ENCODE assay signal across 31 cellular contexts in the genomic region with DNA sequence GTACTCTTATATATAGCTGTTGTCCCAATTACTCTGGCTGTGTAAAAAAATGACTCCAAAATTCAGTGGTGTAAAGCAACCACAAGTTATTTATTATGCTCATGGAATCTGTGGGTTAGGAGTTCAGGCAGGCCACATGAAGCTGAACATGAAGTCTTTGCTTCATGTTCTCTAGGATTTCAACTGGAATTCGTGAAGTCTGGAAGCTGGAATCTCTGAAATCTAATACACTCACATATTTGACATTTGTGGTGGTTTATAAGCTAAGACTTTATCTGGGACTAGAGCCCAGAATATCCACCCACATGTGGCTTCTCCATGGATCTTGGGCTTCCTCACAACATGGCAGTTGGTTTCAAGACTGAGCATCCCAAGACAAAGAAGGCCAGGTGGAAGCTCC.
DNase-seq lines count a peak whose midpoint lies in the region; ATAC-seq and TF ChIP-seq lines count a peak whose summit lies in the region.
"Had no signal": no experiment of that assay in that cellular context is flagged by ENCODE, and none has a peak within 500 bp of the region (broad histone marks: within the 10 kb centered on the region; RNA-seq: fewer than 3 reads in every experiment).

No MANE protein-coding gene starts in this region.

- H3K27me3 Mint-ChIP-seq in neural progenitor cell (ENCODE audit: insufficient read depth, low read depth), result peaks cover 8% of the 10 kb centered on the region

- no peak overlapping the region for H3K27ac Mint-ChIP-seq in neural progenitor cell
- H3K27ac Mint-ChIP-seq: activated CD8-positive, alpha-beta T cell treated with anti-CD3 and anti-CD28 coated beads for 36 hours; activated T-helper 1 cell treated with anti-CD3 and anti-CD28 coated beads, Interleukin-12 subunit alpha, Interleukin-12 subunit beta, Interleukin-2, Interleukin-4 antibody, amounts not matched to agents 30 ng/mL and 10 ng/mL and 1 ng/mL, durations not matched to agents 14 hours and 24 hours and 36 hours; CD4-positive, alpha-beta T cell; mesothelial cell of epicardium; naive B cell; progenitor cell of endocrine pancreas; T-helper 2 cell treated with Interferon-gamma antibody and Interleukin-4, amounts not matched to agents 5 μg/mL and 100 μg/mL, for 36 hours had no signal

- DNase-seq in AG04449 (ENCODE audit: low read depth, low spot score) (peak; percentile 50), LHCN-M2 (ENCODE audit: low read depth) (peak; percentile 55), brain microvascular endothelial cell (peak; percentile 17), kidney glomerular epithelial cell (lab: John Stamatoyannopoulos, UW) (peak; percentile 18), NCI-H526 (lab: John Stamatoyannopoulos, UW) (no peak), MM.1S (no peak), neural progenitor cell (ENCODE audit: low spot score) (no peak)
- DNase-seq: 8988T; activated CD4-positive, alpha-beta T cell treated with anti-CD3 and anti-CD28 coated beads for 1 hour; activated CD8-positive, alpha-beta memory T cell treated with anti-CD3 and anti-CD28 coated beads, Interleukin-2, amount 50 U/mL, for 48 hours; activated CD8-positive, alpha-beta T cell treated with anti-CD3 and anti-CD28 coated beads for 36 hours; activated naive CD4-positive, alpha-beta T cell treated with Interleukin-2 at 50 U/mL for 16 hours; CD4-positive, alpha-beta T cell; DND-41; naive B cell; NCI-H1417; NCI-H2081 treated with DMSO at 0.1 percent for 48 hours; NCI-H345; SIG-M5; stimulated activated CD4-positive, alpha-beta T cell treated with anti-CD3 and anti-CD28 coated beads, Interleukin-15, amount 100 ng/mL, for 24 hours; stimulated activated CD4-positive, alpha-beta T cell treated with anti-CD3 and anti-CD28 coated beads, Interleukin-4, amount 100 ng/mL, for 4 hours; tibial artery had no signal

- no peaks in the 10 kb centered on the region for H4K20me1 ChIP-seq in MM.1S (ENCODE audit: insufficient read depth, low read length)
- H4K20me1 ChIP-seq in neural progenitor cell (ENCODE audit: low read depth), result no peaks in the 10 kb centered on the region

- H3K27ac ChIP-seq in brain microvascular endothelial cell (no peak overlapping the region), MM.1S (ENCODE audit: low read length) (no peak overlapping the region), neural progenitor cell (no peak overlapping the region)
- H3K27ac ChIP-seq: breast epithelium, KMS-11, neutrophil, tibial artery had no signal

- H2AFZ ChIP-seq in MM.1S (ENCODE audit: low read length), result no peak overlapping the region
- no peak overlapping the region for H2AFZ ChIP-seq in neural progenitor cell (replicated peaks)

- POLR2A ChIA-PET in AG04449 (lab: Yijun Ruan, JAX), result no interaction called here

- H3K4me3 Mint-ChIP-seq in neural progenitor cell, result no peak overlapping the region
- H3K4me3 Mint-ChIP-seq: activated CD8-positive, alpha-beta T cell treated with anti-CD3 and anti-CD28 coated beads for 36 hours; activated T-helper 1 cell treated with anti-CD3 and anti-CD28 coated beads, Interleukin-12 subunit alpha, Interleukin-12 subunit beta, Interleukin-2, Interleukin-4 antibody, amounts not matched to agents 30 ng/mL and 10 ng/mL and 1 ng/mL, durations not matched to agents 14 hours and 24 hours and 36 hours; CD4-positive, alpha-beta T cell; mesothelial cell of epicardium; naive B cell; T-helper 2 cell treated with Interferon-gamma antibody and Interleukin-4, amounts not matched to agents 5 μg/mL and 100 μg/mL, for 36 hours had no signal

- H3K79me2 ChIP-seq in MM.1S (ENCODE audit: low read length), result no peaks in the 10 kb centered on the region
- H3K79me2 ChIP-seq in neural progenitor cell (ENCODE audit: low read depth), result no peaks in the 10 kb centered on the region

- peaks cover 24% of the 10 kb centered on the region for H3K4me1 Mint-ChIP-seq in neural progenitor cell
- H3K4me1 Mint-ChIP-seq: mesothelial cell of epicardium, naive B cell had no signal

- H3K4me1 ChIP-seq in MM.1S (ENCODE audit: low read length) (no peaks in the 10 kb centered on the region), neural progenitor cell (peaks cover 8% of the 10 kb centered on the region)
- H3K4me1 ChIP-seq: breast epithelium had no signal

- H3K4me2 ChIP-seq in MM.1S (ENCODE audit: low read depth, low read length) (no peak overlapping the region), neural progenitor cell (no peak overlapping the region)
- H3K4me2 ChIP-seq: KMS-11 had no signal

- ATAC-seq in GM19395 (IDR thresholded peaks at IDR 0.05; ENCODE audit: unreplicated experiment), result no peak
- ATAC-seq: activated CD8-positive, alpha-beta T cell treated with anti-CD3 and anti-CD28 coated beads for 36 hours; Panc1 had no signal

- TF ChIP-seq CTCF in AG04449 (IDR thresholded peaks at IDR 0.05; ENCODE audit: insufficient read depth, low read length, missing control alignments) (no peak), brain microvascular endothelial cell (IDR thresholded peaks at IDR 0.05; ENCODE audit: low read depth, low read length, missing control alignments) (no peak), MM.1S (IDR thresholded peaks at IDR 0.05; ENCODE audit: low read length) (no peak), neural progenitor cell (IDR thresholded peaks at IDR 0.05) (no peak)

- CTCF ChIA-PET in AG04449 (lab: Yijun Ruan, JAX), result no interaction called here

- H3F3A ChIP-seq in MM.1S (ENCODE audit: insufficient read depth, low read length) (no peaks in the 10 kb centered on the region), neural progenitor cell (ENCODE audit: low read depth) (peaks cover under 1% of the 10 kb centered on the region)

- H3K36me3 Mint-ChIP-seq in neural progenitor cell, result no peaks in the 10 kb centered on the region
- H3K36me3 Mint-ChIP-seq: mesothelial cell of epicardium, naive B cell had no signal

- H3K9me3 ChIP-seq in MM.1S (replicated peaks; ENCODE audit: insufficient read depth, low read length), result no peaks in the 10 kb centered on the region
- no peaks in the 10 kb centered on the region for H3K9me3 ChIP-seq in neural progenitor cell (ENCODE audit: low read depth)
- H3K9me3 ChIP-seq: breast epithelium, neutrophil, tibial artery had no signal

- H3K9me2 ChIP-seq in MM.1S (replicated peaks; ENCODE audit: insufficient read depth, low read length), result no peaks in the 10 kb centered on the region

- H3K9ac ChIP-seq in MM.1S (ENCODE audit: low read length), result no peak overlapping the region
- no peak overlapping the region for H3K9ac ChIP-seq in neural progenitor cell
- H3K9ac ChIP-seq: KMS-11 had no signal

- H3K27me3 ChIP-seq in brain microvascular endothelial cell (replicated peaks) (no peaks in the 10 kb centered on the region), MM.1S (replicated peaks; ENCODE audit: insufficient read depth, low read length) (peaks cover 52% of the 10 kb centered on the region), neural progenitor cell (no peaks in the 10 kb centered on the region)
- H3K27me3 ChIP-seq: tibial artery had no signal

- H3K36me3 ChIP-seq in brain microvascular endothelial cell (replicated peaks), result no peaks in the 10 kb centered on the region
- H3K36me3 ChIP-seq in MM.1S (replicated peaks; ENCODE audit: insufficient read depth, low read length), result no peaks in the 10 kb centered on the region
- H3K36me3 ChIP-seq in neural progenitor cell, result no peaks in the 10 kb centered on the region
- H3K36me3 ChIP-seq: breast epithelium, neutrophil, tibial artery had no signal

- H3K4me3 ChIP-seq in AG04449 (ENCODE audit: low read depth, low read length) (no peak overlapping the region), brain microvascular endothelial cell (ENCODE audit: low read depth, low read length) (no peak overlapping the region), MM.1S (ENCODE audit: low read length) (no peak overlapping the region), neural progenitor cell (no peak overlapping the region)
- H3K4me3 ChIP-seq: breast epithelium, tibial artery had no signal

- in situ Hi-C loops in brain microvascular endothelial cell (cut with HindIII; ENCODE audit: low pct_ligation_motif_present, low sequenced_read_pairs), result no loop called here

- peaks cover 3% of the 10 kb centered on the region for H3K9me3 Mint-ChIP-seq in neural progenitor cell
- H3K9me3 Mint-ChIP-seq: activated T-helper 1 cell treated with anti-CD3 and anti-CD28 coated beads, Interleukin-12 subunit alpha, Interleukin-12 subunit beta, Interleukin-2, Interleukin-4 antibody, amounts not matched to agents 30 ng/mL and 10 ng/mL and 1 ng/mL, durations not matched to agents 14 hours and 24 hours and 36 hours; CD4-positive, alpha-beta T cell; mesothelial cell of epicardium; T-helper 2 cell treated with Interferon-gamma antibody and Interleukin-4, amounts not matched to agents 5 μg/mL and 100 μg/mL, for 36 hours had no signal

Comparison
In these comparisons a context has a peak if more than half of its experiments do, and no peak if none do; other contexts are left out.
1. DNase-seq: peak in AG04449 (single experiment), LHCN-M2 (single experiment), brain microvascular endothelial cell (single experiment) and kidney glomerular epithelial cell (single experiment); none in NCI-H526 (0 of 2), MM.1S (single experiment) and neural progenitor cell (single experiment).